9 cellular contexts compared by ENCODE assay signal in the genomic region with DNA sequence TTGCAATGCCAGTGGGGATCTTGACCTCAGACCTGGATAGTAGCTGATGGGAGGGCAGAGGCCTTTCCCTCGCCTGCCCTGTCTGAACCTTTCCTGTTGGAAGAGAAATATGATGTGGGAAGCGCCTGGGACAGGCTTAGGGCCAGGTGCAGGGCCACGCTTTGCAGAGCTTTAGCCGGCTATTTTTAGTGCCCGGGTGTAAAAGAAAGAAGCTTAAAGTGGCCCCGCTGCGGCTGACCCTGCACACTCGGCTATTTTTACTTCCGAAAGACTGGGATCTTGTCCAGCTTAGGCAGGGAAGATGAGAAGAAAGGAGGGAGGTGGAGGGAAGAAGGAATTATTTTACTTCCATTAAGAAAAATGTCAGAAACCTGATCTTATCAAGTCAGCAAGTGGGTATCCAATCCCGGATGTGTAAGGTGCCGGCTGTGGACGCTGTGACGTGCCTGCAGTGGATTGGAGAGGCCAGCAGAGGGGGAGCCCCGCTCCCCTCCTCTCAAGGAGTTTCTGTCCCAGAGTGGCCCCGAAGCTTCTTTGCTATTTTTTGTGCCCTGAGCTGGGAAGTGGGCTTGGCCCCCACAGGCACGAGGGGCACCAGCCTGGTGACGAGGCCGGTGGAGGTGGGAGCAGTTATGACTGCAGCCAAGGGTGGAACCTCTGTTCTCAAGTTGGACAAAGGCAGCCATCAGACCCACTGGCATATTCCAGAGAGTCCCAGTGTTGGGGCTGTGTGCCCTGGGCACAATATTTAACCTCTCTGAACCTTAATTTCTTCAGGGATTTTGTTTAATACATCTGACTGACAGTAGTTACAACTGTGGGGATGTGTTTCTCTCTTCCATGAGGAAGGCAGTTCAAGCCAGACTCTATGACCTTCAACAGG.
DNase-seq lines count a peak whose midpoint lies in the region; ATAC-seq and TF ChIP-seq lines count a peak whose summit lies in the region.
"Had no signal": no experiment of that assay in that cellular context is flagged by ENCODE, and none has a peak within 500 bp of the region (broad histone marks: within the 10 kb centered on the region; RNA-seq: fewer than 3 reads in every experiment).

No MANE protein-coding gene starts in this region.

- no peak for TF ChIP-seq POLR2A in gastroesophageal sphincter (IDR thresholded peaks at IDR 0.05)

- intact Hi-C loops in posterior vena cava (cut with DNase I), result no loop called here

- H3K27ac ChIP-seq in gastroesophageal sphincter, result peak overlapping the region in 2 of 4 donors; percentile 28 to 53
- H3K27ac ChIP-seq in effector memory CD4-positive, alpha-beta T cell (ENCODE audit: insufficient read depth, low read length, poor library complexity, severe bottlenecking), result no peak overlapping the region
- H3K27ac ChIP-seq: colonic mucosa had no signal

- ATAC-seq in gastroesophageal sphincter (peak; percentile 75), HG03097 (IDR thresholded peaks at IDR 0.05; ENCODE audit: low FRiP score, unreplicated experiment) (no peak), HG03025 (IDR thresholded peaks at IDR 0.05; ENCODE audit: low FRiP score, unreplicated experiment) (no peak)

- H3K4me1 ChIP-seq in gastroesophageal sphincter, result peaks cover 0 to 13% (median 0%) of the 10 kb centered on the region in 3 donors
- no peaks in the 10 kb centered on the region for H3K4me1 ChIP-seq in effector memory CD4-positive, alpha-beta T cell (ENCODE audit: control insufficient read depth, insufficient read depth, low read length, poor library complexity, severe bottlenecking)
- H3K4me1 ChIP-seq: colonic mucosa had no signal

- no peak for TF ChIP-seq EP300 in gastroesophageal sphincter (IDR thresholded peaks at IDR 0.05)

- H3K27me3 ChIP-seq in gastroesophageal sphincter, result no peaks in the 10 kb centered on the region
- no peaks in the 10 kb centered on the region for H3K27me3 ChIP-seq in effector memory CD4-positive, alpha-beta T cell (replicated peaks; ENCODE audit: control insufficient read depth, insufficient read depth, low read length, poor library complexity, severe bottlenecking)
- H3K27me3 ChIP-seq: colonic mucosa had no signal

- DNase-seq in DMS153 (lab: John Stamatoyannopoulos, UW) (peak; percentile 21), NCI-H524 (lab: John Stamatoyannopoulos, UW) (peak; percentile 56 to 75), posterior vena cava (ENCODE audit: low spot score) (peak; percentile 82)
- DNase-seq in stimulated activated CD8-positive, alpha-beta memory T cell treated with anti-CD3 and anti-CD28 coated beads, Interleukin-4, amount 100 ng/mL, for 48 hours, result no peak
- no peak for DNase-seq in effector memory CD4-positive, alpha-beta T cell
- DNase-seq: colonic mucosa had no signal

- peak in 1 of 4 experiments; percentile 16 for TF ChIP-seq CTCF in gastroesophageal sphincter (IDR thresholded peaks at IDR 0.05)

- H3K36me3 ChIP-seq in gastroesophageal sphincter, result no peaks in the 10 kb centered on the region
- H3K36me3 ChIP-seq in effector memory CD4-positive, alpha-beta T cell (ENCODE audit: control insufficient read depth, insufficient read depth, low read length), result no peaks in the 10 kb centered on the region
- H3K36me3 ChIP-seq: colonic mucosa had no signal

- WGBS in gastroesophageal sphincter (ENCODE audit: low coverage in 1 of 2), 2 donors, result 4 to 16% methylated on average over 9 of the region's 18 CpGs

- H3K4me3 ChIP-seq in gastroesophageal sphincter, result peak overlapping the region in 1 of 2 donors; percentile 35
- H3K4me3 ChIP-seq in effector memory CD4-positive, alpha-beta T cell (ENCODE audit: insufficient read depth, low read depth, low read length, poor library complexity, severe bottlenecking), result no peak overlapping the region
- H3K4me3 ChIP-seq: colonic mucosa had no signal

- no peaks in the 10 kb centered on the region for H3K9me3 ChIP-seq in gastroesophageal sphincter
- H3K9me3 ChIP-seq in effector memory CD4-positive, alpha-beta T cell (ENCODE audit: control insufficient read depth, low read length), result no peaks in the 10 kb centered on the region
- H3K9me3 ChIP-seq: colonic mucosa had no signal

Comparison
In these comparisons a context has a peak if more than half of its experiments do, and no peak if none do; other contexts are left out.
1. DNase-seq: peak in DMS153 (single experiment), NCI-H524 (2 of 2) and posterior vena cava (single experiment); none in stimulated activated CD8-positive, alpha-beta memory T cell treated with anti-CD3 and anti-CD28 coated beads, Interleukin-4, amount 100 ng/mL, for 48 hours (single experiment) and effector memory CD4-positive, alpha-beta T cell (0 of 3).